ENCODE assay signal across 17 cellular contexts in genomic region chr13:98274921-98275487, GRCh38.
DNase-seq lines count a peak whose midpoint lies in the region; ATAC-seq and TF ChIP-seq lines count a peak whose summit lies in the region.
"Had no signal": no experiment of that assay in that cellular context is flagged by ENCODE, and none has a peak within 500 bp of the region (broad histone marks: within the 10 kb centered on the region; RNA-seq: fewer than 3 reads in every experiment).

No MANE protein-coding gene starts in this region.

- H3K9me3 ChIP-seq in ectodermal cell (ENCODE audit: control insufficient read depth, low read length) = no peaks in the 10 kb centered on the region
- H3K9me3 ChIP-seq: body of pancreas had no signal

- peak overlapping the region; percentile 100 for H3K27ac Mint-ChIP-seq in nephron progenitor cell
- H3K27ac Mint-ChIP-seq: activated CD4-positive, alpha-beta T cell treated with anti-CD3 and anti-CD28 coated beads, Interleukin-2, amount 10 ng/mL, durations not matched to agents 24 days and 14 days; activated naive CD4-positive, alpha-beta T cell treated with anti-CD3 and anti-CD28 coated beads, Interleukin-2, amount 10 ng/mL, durations not matched to agents 7 days and 5 days; stimulated activated naive CD8-positive, alpha-beta T cell treated with anti-CD3 and anti-CD28 coated beads, Interleukin-15, amount 100 ng/mL, for 72 hours had no signal

- peak overlapping the region; percentile 73 for H3K4me3 Mint-ChIP-seq in nephron progenitor cell
- H3K4me3 Mint-ChIP-seq: activated CD4-positive, alpha-beta T cell treated with anti-CD3 and anti-CD28 coated beads, Interleukin-2, amount 10 ng/mL, durations not matched to agents 24 days and 14 days; activated naive CD4-positive, alpha-beta T cell treated with anti-CD3 and anti-CD28 coated beads, Interleukin-2, amount 10 ng/mL, durations not matched to agents 7 days and 5 days; stimulated activated naive CD8-positive, alpha-beta T cell treated with anti-CD3 and anti-CD28 coated beads, Interleukin-15, amount 100 ng/mL, for 72 hours had no signal

- no peaks in the 10 kb centered on the region for H3K27me3 Mint-ChIP-seq in nephron progenitor cell (ENCODE audit: low read depth, poor library complexity)

- no peaks in the 10 kb centered on the region for H3K36me3 ChIP-seq in ectodermal cell (ENCODE audit: control insufficient read depth, insufficient read depth, low read length)

- peaks cover 73% of the 10 kb centered on the region for H3K4me1 Mint-ChIP-seq in nephron progenitor cell
- H3K4me1 Mint-ChIP-seq: activated CD4-positive, alpha-beta T cell treated with anti-CD3 and anti-CD28 coated beads, Interleukin-2, amount 10 ng/mL, durations not matched to agents 24 days and 14 days had no signal

- no peaks in the 10 kb centered on the region for H3K9me3 Mint-ChIP-seq in nephron progenitor cell
- H3K9me3 Mint-ChIP-seq: activated CD4-positive, alpha-beta T cell treated with anti-CD3 and anti-CD28 coated beads, Interleukin-2, amount 10 ng/mL, durations not matched to agents 24 days and 14 days; activated naive CD4-positive, alpha-beta T cell treated with anti-CD3 and anti-CD28 coated beads, Interleukin-2, amount 10 ng/mL, durations not matched to agents 7 days and 5 days; stimulated activated naive CD8-positive, alpha-beta T cell treated with anti-CD3 and anti-CD28 coated beads, Interleukin-15, amount 100 ng/mL, for 72 hours had no signal

- peaks cover 58% of the 10 kb centered on the region for H3K4me1 ChIP-seq in ectodermal cell (ENCODE audit: control insufficient read depth, insufficient read depth, low read length)

- H3K27ac ChIP-seq in ectodermal cell (ENCODE audit: insufficient read depth, low read depth, low read length, poor library complexity, severe bottlenecking) = peak overlapping the region; percentile 87

- H3K36me3 Mint-ChIP-seq in nephron progenitor cell (ENCODE audit: low read depth) = peaks cover 23% of the 10 kb centered on the region
- H3K36me3 Mint-ChIP-seq: activated naive CD4-positive, alpha-beta T cell treated with anti-CD3 and anti-CD28 coated beads, Interleukin-2, amount 10 ng/mL, durations not matched to agents 7 days and 5 days had no signal

- no peak for TF ChIP-seq CTCF in nephron progenitor cell (IDR thresholded peaks at IDR 0.05)

- no peak for ATAC-seq in HG03039 (IDR thresholded peaks at IDR 0.05; ENCODE audit: unreplicated experiment)
- ATAC-seq: body of pancreas; stimulated activated naive CD8-positive, alpha-beta T cell treated with anti-CD3 and anti-CD28 coated beads, Interleukin-15, amount 100 ng/mL, for 72 hours had no signal

- H3K27me3 ChIP-seq in ectodermal cell (ENCODE audit: control insufficient read depth, insufficient read depth, low read length, poor library complexity, severe bottlenecking) = no peaks in the 10 kb centered on the region
- H3K27me3 ChIP-seq: body of pancreas had no signal

- no peak overlapping the region for H3K4me3 ChIP-seq in ectodermal cell (ENCODE audit: insufficient read depth, low read depth, low read length)
- H3K4me3 ChIP-seq: body of pancreas had no signal

- 91 to 100% methylated on average over 2 of the region's 2 CpGs for WGBS in ectodermal cell, 2 experiments

- DNase-seq in EH (ENCODE audit: low read depth) (peak; percentile 67), NCI-H226 (peak; percentile 42), nephron progenitor cell (no peak), AG08396 (ENCODE audit: low spot score) (no peak), COR-L47 (lab: John Stamatoyannopoulos, UW) (no peak)
- no peak for DNase-seq in activated CD4-positive, CD25-positive, alpha-beta regulatory T cell treated with anti-CD3 and anti-CD28 coated beads, Interleukin-2, amount 50 U/mL, for 72 hours
- DNase-seq: activated CD4-positive, alpha-beta T cell treated with anti-CD3 and anti-CD28 coated beads, Interleukin-2, amount 10 ng/mL, durations not matched to agents 24 days and 14 days; activated naive CD4-positive, alpha-beta T cell treated with anti-CD3 and anti-CD28 coated beads, Interleukin-2, amount 10 ng/mL, durations not matched to agents 7 days and 5 days; body of pancreas; DMS153; NCI-H2029 treated with DMSO at 0.1 percent for 48 hours; Right ventricle myocardium superior; stimulated activated CD4-positive, alpha-beta T cell treated with anti-CD3 and anti-CD28 coated beads, Interleukin-15, amount 100 ng/mL, for 24 hours; stimulated activated naive CD8-positive, alpha-beta T cell treated with anti-CD3 and anti-CD28 coated beads, Interleukin-15, amount 100 ng/mL, for 72 hours; T1000 had no signal

Comparison
In these comparisons a context has a peak if more than half of its experiments do, and no peak if none do; other contexts are left out.
1. DNase-seq: peak in EH (single experiment) and NCI-H226 (single experiment); none in nephron progenitor cell (single experiment), activated CD4-positive, CD25-positive, alpha-beta regulatory T cell treated with anti-CD3 and anti-CD28 coated beads, Interleukin-2, amount 50 U/mL, for 72 hours (single experiment), AG08396 (single experiment) and COR-L47 (single experiment).